ENCODE assay signal across 1 cellular context in genomic region chr13:48431987-48432615, GRCh38.
TF ChIP-seq lines count a peak whose summit lies in the region.

No MANE protein-coding gene starts in this region.

TF ChIP-seq in GM12878, 131 proteins besides CTCF, POLR2A, EP300 and RAD21 (continued from another document):
- TF ChIP-seq ZNF592 (IDR thresholded peaks at IDR 0.05) (no peak), SREBF1 (IDR thresholded peaks at IDR 0.05; ENCODE audit: low read length) (no peak), MYC (IDR thresholded peaks at IDR 0.05; ENCODE audit: insufficient read depth, insufficient read length, insufficient replicate concordance, low read length, severe bottlenecking) (no peak)
TF ChIP-seq in GM12878: peak in this region for 0.
